ENCODE assay signal across 1 cellular context in genomic region chr19:29966594-29967249, GRCh38.
TF ChIP-seq lines count a peak whose summit lies in the region.

No MANE protein-coding gene starts in this region.

TF ChIP-seq in K562, 482 proteins besides CTCF, POLR2A, EP300 and RAD21 (continued from another document):
- no peak for TF ChIP-seq ZNF280B (CRISPR knock-in tag; IDR thresholded peaks at IDR 0.05)
- TF ChIP-seq NR0B1 (IDR thresholded peaks at IDR 0.05; ENCODE audit: partially characterized antibody), result no peak
- TF ChIP-seq KDM5B (IDR thresholded peaks at IDR 0.05; ENCODE audit: insufficient replicate concordance, low read depth, low read length), result no peak
- TF ChIP-seq RBM39 (optimal IDR thresholded peaks at IDR 0.05; ENCODE audit: low read depth, low read length), result no peak
- no peak for TF ChIP-seq ETS2 (tag; IDR thresholded peaks at IDR 0.05; ENCODE audit: borderline replicate concordance, poor library complexity, severe bottlenecking)
- no peak for TF ChIP-seq MXI1 (IDR thresholded peaks at IDR 0.05; ENCODE audit: low read depth, low read length)
- no peak for TF ChIP-seq ZBTB1 (CRISPR knock-in tag; IDR thresholded peaks at IDR 0.05; ENCODE audit: borderline replicate concordance, low read depth)
- TF ChIP-seq MITF (IDR thresholded peaks at IDR 0.05), result no peak
- TF ChIP-seq ETV1 (tag; conservative IDR thresholded peaks at IDR 0.05; ENCODE audit: low read depth), result no peak
- no peak for TF ChIP-seq SNRNP70 (optimal IDR thresholded peaks at IDR 0.05; ENCODE audit: low read depth, low read length)
- no peak for TF ChIP-seq SOX6 (IDR thresholded peaks at IDR 0.05)
- TF ChIP-seq CEBPG (CRISPR knock-in tag; IDR thresholded peaks at IDR 0.05), result no peak
- TF ChIP-seq CEBPG (tag; conservative IDR thresholded peaks at IDR 0.05 in 1 of 2, IDR thresholded peaks at IDR 0.05 in 1 of 2), result no peak
- no peak for TF ChIP-seq CREB5 (CRISPR knock-in tag; IDR thresholded peaks at IDR 0.05)
TF ChIP-seq in K562: peak in this region for 0.
